1 cellular context compared by ENCODE assay signal in genomic region chr4:140645614-140646412, GRCh38.
A peak's percentile ranks its signal among the peaks of the same experiment; 100 is the strongest.
TF ChIP-seq lines count a peak whose summit lies in the region.

No MANE protein-coding gene starts in this region.

TF ChIP-seq in HepG2, 621 proteins besides CTCF, POLR2A, EP300 and RAD21 (continued from another document and continues in another):
- TF ChIP-seq ZNF280B (CRISPR knock-in tag; IDR thresholded peaks at IDR 0.05; ENCODE audit: borderline replicate concordance) (no peak), ARNTL (CRISPR knock-in tag; IDR thresholded peaks at IDR 0.05) (no peak), ZNF780A (CRISPR knock-in tag; IDR thresholded peaks at IDR 0.05) (no peak), MATR3 (CRISPR knock-in tag; IDR thresholded peaks at IDR 0.05) (no peak), DMAP1 (CRISPR knock-in tag; IDR thresholded peaks at IDR 0.05) (no peak), ZNF460 (CRISPR knock-in tag; IDR thresholded peaks at IDR 0.05; ENCODE audit: borderline replicate concordance) (no peak), ZBTB43 (CRISPR knock-in tag; conservative IDR thresholded peaks at IDR 0.05) (no peak), NAIF1 (CRISPR knock-in tag; IDR thresholded peaks at IDR 0.05; ENCODE audit: borderline replicate concordance) (no peak), E2F5 (CRISPR knock-in tag; conservative IDR thresholded peaks at IDR 0.05) (no peak), MYNN (CRISPR knock-in tag; IDR thresholded peaks at IDR 0.05; ENCODE audit: low read depth) (no peak), MTA3 (CRISPR knock-in tag; IDR thresholded peaks at IDR 0.05) (no peak), NFKB2 (CRISPR knock-in tag; IDR thresholded peaks at IDR 0.05; ENCODE audit: borderline replicate concordance) (no peak), SRSF1 (optimal IDR thresholded peaks at IDR 0.05; ENCODE audit: low read depth, low read length) (no peak), ELF1 (CRISPR knock-in tag; IDR thresholded peaks at IDR 0.05) (peak; percentile 52), SOX13 (IDR thresholded peaks at IDR 0.05) (no peak), SOX13 (CRISPR knock-in tag; conservative IDR thresholded peaks at IDR 0.05 in 1 of 2, IDR thresholded peaks at IDR 0.05 in 1 of 2) (peak in 1 of 2 experiments; percentile 70; a peak in 2 of 4 replicates), BCL6 (CRISPR knock-in tag; IDR thresholded peaks at IDR 0.05) (peak; percentile 63), RARA (CRISPR knock-in tag; IDR thresholded peaks at IDR 0.05) (peak; percentile 87), SMAD9 (CRISPR knock-in tag; IDR thresholded peaks at IDR 0.05) (no peak), KLF6 (CRISPR knock-in tag; IDR thresholded peaks at IDR 0.05) (no peak), ZNF790 (CRISPR knock-in tag; IDR thresholded peaks at IDR 0.05; ENCODE audit: borderline replicate concordance) (no peak), TAF15 (IDR thresholded peaks at IDR 0.05; ENCODE audit: low read depth, low read length, poor library complexity, severe bottlenecking) (no peak), ZXDC (CRISPR knock-in tag; IDR thresholded peaks at IDR 0.05) (no peak), ARNT (IDR thresholded peaks at IDR 0.05) (no peak), IRF2 (CRISPR knock-in tag; IDR thresholded peaks at IDR 0.05) (no peak), ZNF414 (CRISPR knock-in tag; IDR thresholded peaks at IDR 0.05) (no peak), MED8 (CRISPR knock-in tag; IDR thresholded peaks at IDR 0.05; ENCODE audit: insufficient replicate concordance) (no peak), USF2 (IDR thresholded peaks at IDR 0.05; ENCODE audit: low read depth, low read length) (no peak), USF2 (CRISPR knock-in tag; IDR thresholded peaks at IDR 0.05; ENCODE audit: borderline replicate concordance) (no peak), HOXA5 (CRISPR knock-in tag; IDR thresholded peaks at IDR 0.05) (0 out of 2 replicates have a peak, but pooled peaks have one; percentile 49), SYNCRIP (IDR thresholded peaks at IDR 0.05; ENCODE audit: insufficient read depth, low read depth, low read length) (no peak), MYC (CRISPR knock-in tag; IDR thresholded peaks at IDR 0.05; ENCODE audit: borderline replicate concordance) (0 out of 2 replicates have a peak, but pooled peaks have one; percentile 1), ZNF431 (CRISPR knock-in tag; IDR thresholded peaks at IDR 0.05; ENCODE audit: borderline replicate concordance, low read depth) (no peak), KLF12 (CRISPR knock-in tag; IDR thresholded peaks at IDR 0.05; ENCODE audit: borderline replicate concordance) (no peak), CREB3 (CRISPR knock-in tag; IDR thresholded peaks at IDR 0.05) (no peak), HHEX (CRISPR knock-in tag; IDR thresholded peaks at IDR 0.05) (no peak), SAFB2 (CRISPR knock-in tag; IDR thresholded peaks at IDR 0.05; ENCODE audit: borderline replicate concordance, low read depth) (no peak), KDM3A (CRISPR knock-in tag; IDR thresholded peaks at IDR 0.05; ENCODE audit: low read depth) (no peak), CBX1 (IDR thresholded peaks at IDR 0.05; ENCODE audit: low read depth) (no peak), AHR (CRISPR knock-in tag; IDR thresholded peaks at IDR 0.05) (no peak), ZNF850 (CRISPR knock-in tag; conservative IDR thresholded peaks at IDR 0.05) (no peak), HDAC2 (CRISPR knock-in tag; IDR thresholded peaks at IDR 0.05) (no peak), ZNF180 (CRISPR knock-in tag; IDR thresholded peaks at IDR 0.05; ENCODE audit: borderline replicate concordance, low read depth) (no peak), KMT2A (CRISPR knock-in tag; IDR thresholded peaks at IDR 0.05) (no peak), ZNF567 (CRISPR knock-in tag; IDR thresholded peaks at IDR 0.05; ENCODE audit: borderline replicate concordance) (no peak), NFYB (CRISPR knock-in tag; IDR thresholded peaks at IDR 0.05) (no peak), ZFP36L1 (CRISPR knock-in tag; IDR thresholded peaks at IDR 0.05) (no peak), ASH2L (IDR thresholded peaks at IDR 0.05; ENCODE audit: insufficient read length, low read depth, low read length) (peak; percentile 13), ZNF563 (CRISPR knock-in tag; IDR thresholded peaks at IDR 0.05) (no peak), ZNF501 (CRISPR knock-in tag; IDR thresholded peaks at IDR 0.05) (no peak), NCOA1 (CRISPR knock-in tag; IDR thresholded peaks at IDR 0.05) (no peak), STAG1 (CRISPR knock-in tag; IDR thresholded peaks at IDR 0.05) (no peak), ZNF24 (IDR thresholded peaks at IDR 0.05) (no peak), KLF11 (CRISPR knock-in tag; IDR thresholded peaks at IDR 0.05) (no peak), SOX6 (IDR thresholded peaks at IDR 0.05) (no peak), SOX6 (CRISPR knock-in tag; IDR thresholded peaks at IDR 0.05) (peak; percentile 70), ZMYM4 (CRISPR knock-in tag; IDR thresholded peaks at IDR 0.05) (peak; percentile 47), NFIC (IDR thresholded peaks at IDR 0.05; ENCODE audit: low read length) (no peak; the same call in 1 of the 2 replicates), ETV5 (CRISPR knock-in tag; IDR thresholded peaks at IDR 0.05; ENCODE audit: borderline replicate concordance) (peak; percentile 59; the same call in 1 of the 2 replicates), NFKBIZ (CRISPR knock-in tag; IDR thresholded peaks at IDR 0.05) (no peak), PCBP1 (IDR thresholded peaks at IDR 0.05; ENCODE audit: borderline replicate concordance, low read depth, low read length) (no peak), IKZF1 (IDR thresholded peaks at IDR 0.05) (no peak), PHB2 (IDR thresholded peaks at IDR 0.05; ENCODE audit: partially characterized antibody) (no peak), BCLAF1 (IDR thresholded peaks at IDR 0.05) (no peak), ZFP1 (CRISPR knock-in tag; IDR thresholded peaks at IDR 0.05) (0 out of 2 replicates have a peak, but pooled peaks have one; percentile 29), ZNF510 (CRISPR knock-in tag; IDR thresholded peaks at IDR 0.05; ENCODE audit: low read depth) (no peak), ZNF329 (CRISPR knock-in tag; IDR thresholded peaks at IDR 0.05; ENCODE audit: low read depth) (no peak), ZNF746 (CRISPR knock-in tag; IDR thresholded peaks at IDR 0.05) (no peak), ZNF550 (CRISPR knock-in tag; IDR thresholded peaks at IDR 0.05; ENCODE audit: borderline replicate concordance) (no peak), CHD4 (IDR thresholded peaks at IDR 0.05; ENCODE audit: borderline replicate concordance, low read length) (no peak), ZNF572 (CRISPR knock-in tag; IDR thresholded peaks at IDR 0.05) (no peak), ZNF44 (CRISPR knock-in tag; IDR thresholded peaks at IDR 0.05) (no peak), ZSCAN20 (CRISPR knock-in tag; IDR thresholded peaks at IDR 0.05; ENCODE audit: borderline replicate concordance) (peak; percentile 60; the same call in 1 of the 2 replicates)
